ENCODE assay signal across 6 cellular contexts in genomic region chr7:100217934-100218333, GRCh38. TPM values are rescaled to one million over a fixed set of nuclear protein-coding genes. Genes with fewer than 3 reads are reported as not detected.
DNase-seq lines count a peak whose midpoint lies in the region; ATAC-seq and TF ChIP-seq lines count a peak whose summit lies in the region.
"Not testable (repeated sequence)": the region's sequence is repeated elsewhere in the genome, so short reads cannot be mapped to it uniquely, and the experiment has no call there.

No MANE protein-coding gene starts in this region.

- not testable (repeated sequence) for BruUV-seq in A673 (replicated peaks; lab: Mats Ljungman, UMichigan)

- ATAC-seq in GM21381 (IDR thresholded peaks at IDR 0.05; ENCODE audit: unreplicated experiment) = peak; percentile 18

- CTCF ChIA-PET in A673 (lab: Charles Lee) = interaction anchor here (0.6 to 1.1 kb wide), 2 partner anchors 96 to 128 kb away, joined by 3 to 5 read pairs; no protein-coding TSS in a partner anchor

- not testable (repeated sequence) for H3K27me3 Mint-ChIP-seq in activated CD4-positive, alpha-beta T cell treated with anti-CD3 and anti-CD28 coated beads, Interleukin-2, amount 10 ng/mL, durations not matched to agents 24 days and 14 days

- TF ChIP-seq EP300 in ovary (IDR thresholded peaks at IDR 0.05) = not testable (repeated sequence)

- not testable (repeated sequence) for H3K9me3 ChIP-seq in A673 (ENCODE audit: low read depth, low read length, poor library complexity, severe bottlenecking); ovary

- TF ChIP-seq CTCF in A673 (conservative IDR thresholded peaks at IDR 0.05; ENCODE audit: low read depth, low read length) (peak; percentile 33; the same call in 1 of the 2 replicates), ovary (IDR thresholded peaks at IDR 0.05) (peak in 1 of 3 donors; percentile 38)

- H3K36me3 Mint-ChIP-seq in activated CD4-positive, alpha-beta T cell treated with anti-CD3 and anti-CD28 coated beads, Interleukin-2, amount 10 ng/mL, durations not matched to agents 24 days and 14 days (ENCODE audit: low read depth) = peaks cover 29% of the 10 kb centered on the region

- H3K4me1 ChIP-seq in A673 (ENCODE audit: insufficient read depth, low read length, poor library complexity, severe bottlenecking); ovary (ENCODE audit: insufficient read depth): not testable (repeated sequence)

- H3K9me3 Mint-ChIP-seq in activated CD4-positive, alpha-beta T cell treated with anti-CD3 and anti-CD28 coated beads, Interleukin-2, amount 10 ng/mL, durations not matched to agents 24 days and 14 days = not testable (repeated sequence)

- intact Hi-C loops in A673 (cut with micrococcal nuclease; ENCODE audit: unreplicated experiment) = loop anchor here (2.0 to 5.0 kb wide), 2 partner anchors 85 to 226 kb away; no protein-coding TSS in a partner anchor
- intact Hi-C loops in activated CD4-positive, alpha-beta T cell treated with anti-CD3 and anti-CD28 coated beads, Interleukin-2, amount 10 ng/mL, durations not matched to agents 24 days and 14 days (cut with micrococcal nuclease) = not testable (repeated sequence)
- intact Hi-C loops in ovary (cut with DNase I) = loop anchor here in 2 of 4 donors (10.0 kb wide), 1 partner anchor 83 kb away; no protein-coding TSS in a partner anchor

- 0% methylated on average over 1 to 2 of the region's 5 CpGs for WGBS in ovary, 3 donors

- not testable (repeated sequence) for H3K36me3 ChIP-seq in A673 (ENCODE audit: insufficient read depth, low read length, poor library complexity, severe bottlenecking); ovary

- peaks cover 60% of the 10 kb centered on the region for H3K4me1 Mint-ChIP-seq in activated CD4-positive, alpha-beta T cell treated with anti-CD3 and anti-CD28 coated beads, Interleukin-2, amount 10 ng/mL, durations not matched to agents 24 days and 14 days

- TF ChIP-seq POLR2A in ovary (IDR thresholded peaks at IDR 0.05) = not testable (repeated sequence)

- peak overlapping the region; percentile 81 for H3K4me3 Mint-ChIP-seq in activated CD4-positive, alpha-beta T cell treated with anti-CD3 and anti-CD28 coated beads, Interleukin-2, amount 10 ng/mL, durations not matched to agents 24 days and 14 days

- not testable (repeated sequence) for H3K27ac ChIP-seq in A673 (ENCODE audit: low read depth, low read length, poor library complexity, severe bottlenecking); ovary

- POLR2A ChIA-PET in A673 (lab: Charles Lee; ENCODE audit: low non-redundant PET) = not testable (repeated sequence)

- not testable (repeated sequence) for DNase-seq in A673 (ENCODE audit: low spot score)
- DNase-seq in NCI-H2081 treated with DMSO at 0.1 percent for 48 hours (lab: John Stamatoyannopoulos, UW) (peak; percentile 30), ovary (peak; percentile 79 to 91 (median 89))
- peak; percentile 91 for DNase-seq in activated CD4-positive, alpha-beta T cell treated with anti-CD3 and anti-CD28 coated beads, Interleukin-2, amount 10 ng/mL, durations not matched to agents 24 days and 14 days
- DNase-seq in effector CD8-positive, alpha-beta T cell (lab: John Stamatoyannopoulos, UW) = peak; percentile 71

- peak overlapping the region; percentile 96 for H3K27ac Mint-ChIP-seq in activated CD4-positive, alpha-beta T cell treated with anti-CD3 and anti-CD28 coated beads, Interleukin-2, amount 10 ng/mL, durations not matched to agents 24 days and 14 days

- H3K4me3 ChIP-seq in A673 (ENCODE audit: low read depth, low read length, poor library complexity, severe bottlenecking); ovary: not testable (repeated sequence)

- H3K27me3 ChIP-seq in A673 (replicated peaks; ENCODE audit: insufficient read depth, low read depth, low read length, poor library complexity); ovary: not testable (repeated sequence)

RNA-seq across cellular contexts. Expression of gene PVRIG, which starts 1.8 kb away (rescaled TPM):
- total RNA-seq in A673 (2021) = not detected in 2 replicates
- total RNA-seq in activated CD4-positive, alpha-beta T cell treated with anti-CD3 and anti-CD28 coated beads, Interleukin-2, amount 10 ng/mL, durations not matched to agents 24 days and 14 days = 20.9 and 21.6 TPM in 2 replicates
- 1 to 10 TPM in 1 of 7 donors, under 1 TPM in 4, not detected in 2; 0.25 to 1.7 (median 0.48) TPM for total RNA-seq in ovary
- polyA plus RNA-seq in ovary = under 1 TPM; 0.12 to 0.21 TPM

RNA-seq across cellular contexts. Expression of gene STAG3, which starts 40.2 kb away (rescaled TPM):
- total RNA-seq in A673 (2021) (1.2 and 2.4 TPM in 2 replicates), ovary (1 to 10 TPM in 4 of 7 donors, under 1 TPM in 3; 0.66 to 2.8 (median 1.7) TPM)
- total RNA-seq in activated CD4-positive, alpha-beta T cell treated with anti-CD3 and anti-CD28 coated beads, Interleukin-2, amount 10 ng/mL, durations not matched to agents 24 days and 14 days = 23.7 TPM in 2 replicates
- polyA plus RNA-seq in ovary = 1 to 10 TPM; 1.9 to 3.2 TPM

RNA-seq across cellular contexts. Expression of gene GPC2, which starts 40.8 kb away (rescaled TPM):
- total RNA-seq in A673 (2021) (23.3 and 28.4 TPM in 2 replicates), ovary (1 to 10 TPM; 2.0 to 5.6 (median 3.1) TPM)
- 6.3 and 7.9 TPM in 2 replicates for total RNA-seq in activated CD4-positive, alpha-beta T cell treated with anti-CD3 and anti-CD28 coated beads, Interleukin-2, amount 10 ng/mL, durations not matched to agents 24 days and 14 days
- 1 to 10 TPM in 1 of 2 donors, under 1 TPM in 1; 0.25 to 2.9 TPM for polyA plus RNA-seq in ovary

RNA-seq across cellular contexts. Expression of gene GAL3ST4, which starts 49.5 kb away (rescaled TPM):
- total RNA-seq in A673 (2021) (3.2 and 3.5 TPM in 2 replicates), ovary (10 to 100 TPM in 2 of 7 donors, 1 to 10 TPM in 5; 3.1 to 16.3 (median 7.4) TPM)
- total RNA-seq in activated CD4-positive, alpha-beta T cell treated with anti-CD3 and anti-CD28 coated beads, Interleukin-2, amount 10 ng/mL, durations not matched to agents 24 days and 14 days = 2.1 TPM in 2 replicates
- 10 to 100 TPM in 1 of 2 donors, 1 to 10 TPM in 1; 4.3 to 10.6 TPM for polyA plus RNA-seq in ovary

RNA-seq across cellular contexts. Expression of gene TRAPPC14, which starts 59.4 kb away (rescaled TPM):
- total RNA-seq in A673 (2021) (22.6 and 25.7 TPM in 2 replicates), ovary (10 to 100 TPM in 5 of 7 donors, 1 to 10 TPM in 2; 6.2 to 27.2 (median 14.8) TPM)
- total RNA-seq in activated CD4-positive, alpha-beta T cell treated with anti-CD3 and anti-CD28 coated beads, Interleukin-2, amount 10 ng/mL, durations not matched to agents 24 days and 14 days = 31.7 and 39.2 TPM in 2 replicates
- 1 to 10 TPM; 2.8 to 9.1 TPM for polyA plus RNA-seq in ovary
